Comparison of ENCODE assay signal across 22 cellular contexts in the genomic region with DNA sequence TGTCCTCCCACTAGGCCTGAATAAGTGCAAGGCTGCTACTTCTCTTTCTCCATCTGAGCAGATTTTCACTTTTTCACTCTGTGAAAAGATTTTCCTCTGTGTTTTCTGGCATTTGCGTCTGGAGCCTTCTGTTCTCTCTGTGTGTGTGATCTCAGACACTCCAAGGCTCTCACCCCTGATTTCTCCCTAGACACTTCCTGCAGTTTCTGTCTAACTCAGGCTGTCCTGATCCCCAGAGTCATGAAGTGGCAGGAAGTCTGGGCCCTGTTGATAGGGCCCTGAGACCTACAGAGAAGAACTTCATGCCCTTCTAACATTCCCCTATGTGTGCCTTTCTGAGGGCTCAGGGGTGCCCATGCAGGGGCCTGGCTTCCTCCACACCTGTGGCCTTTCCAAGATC. TPM values are rescaled to one million over a fixed set of nuclear protein-coding genes. Genes with fewer than 3 reads are reported as not detected.
"Had no signal": no experiment of that assay in that cellular context is flagged by ENCODE, and none has a peak within 500 bp of the region (broad histone marks: within the 10 kb centered on the region; RNA-seq: fewer than 3 reads in every experiment).

No MANE protein-coding gene starts in this region.

- H3K4me1 Mint-ChIP-seq: activated T-helper 17 cell treated with anti-CD3 and anti-CD28 coated beads, Interleukin-2, amount 50 U/mL, for 72 hours; endodermal cell; nephron progenitor cell had no signal

- ATAC-seq: activated T-helper 17 cell treated with anti-CD3 and anti-CD28 coated beads, Interleukin-2, amount 50 U/mL, for 72 hours; foreskin keratinocyte had no signal

- H3K4me3 Mint-ChIP-seq: activated naive CD8-positive, alpha-beta T cell treated with anti-CD3 and anti-CD28 coated beads for 36 hours; activated T-helper 17 cell treated with anti-CD3 and anti-CD28 coated beads, Interleukin-2, amount 50 U/mL, for 72 hours; endodermal cell; nephron progenitor cell; T-helper 2 cell treated with Interferon-gamma antibody and Interleukin-4, amounts not matched to agents 5 μg/mL and 100 μg/mL, for 36 hours had no signal

- H3K9me3 Mint-ChIP-seq: activated naive CD8-positive, alpha-beta T cell treated with anti-CD3 and anti-CD28 coated beads for 36 hours; activated T-helper 17 cell treated with anti-CD3 and anti-CD28 coated beads, Interleukin-2, amount 50 U/mL, for 72 hours; endodermal cell; T-helper 2 cell treated with Interferon-gamma antibody and Interleukin-4, amounts not matched to agents 5 μg/mL and 100 μg/mL, for 36 hours had no signal

- H3K27ac Mint-ChIP-seq: activated naive CD8-positive, alpha-beta T cell treated with anti-CD3 and anti-CD28 coated beads for 36 hours; activated T-helper 17 cell treated with anti-CD3 and anti-CD28 coated beads, Interleukin-2, amount 50 U/mL, for 72 hours; endodermal cell; nephron progenitor cell; T-helper 2 cell treated with Interferon-gamma antibody and Interleukin-4, amounts not matched to agents 5 μg/mL and 100 μg/mL, for 36 hours had no signal

- DNase-seq: activated CD4-positive, alpha-beta T cell treated with anti-CD3 and anti-CD28 coated beads, Interleukin-2, amount 50 U/mL, for 1 hour; activated CD4-positive, CD25-positive, alpha-beta regulatory T cell treated with anti-CD3 and anti-CD28 coated beads, Interleukin-2, amount 50 U/mL, for 72 hours; activated naive CD4-positive, alpha-beta T cell; activated naive CD8-positive, alpha-beta T cell treated with anti-CD3 and anti-CD28 coated beads for 36 hours; amniotic stem cell; endodermal cell; foreskin keratinocyte; kidney glomerular epithelial cell; nephron progenitor cell; nucleus accumbens; stimulated activated CD4-positive, alpha-beta T cell treated with anti-CD3 and anti-CD28 coated beads, Interleukin-12 subunit alpha, Interleukin-12 subunit beta, amount 100 ng/mL, for 4 hours; stimulated activated CD4-positive, alpha-beta T cell treated with anti-CD3 and anti-CD28 coated beads, Interleukin-1b, Interleukin-23, amount 100 ng/mL, for 48 hours; stimulated activated CD8-positive, alpha-beta memory T cell treated with anti-CD3 and anti-CD28 coated beads, Interleukin-4, amount 100 ng/mL, for 48 hours; stimulated activated naive CD4-positive, alpha-beta T cell; thyroid gland had no signal

- H3K36me3 Mint-ChIP-seq: activated naive CD8-positive, alpha-beta T cell treated with anti-CD3 and anti-CD28 coated beads for 36 hours had no signal

RNA-seq across cellular contexts. Expression of gene SIGLEC7, which starts 37.2 kb away (rescaled TPM):
- total RNA-seq: activated naive CD8-positive, alpha-beta T cell treated with anti-CD3 and anti-CD28 coated beads for 36 hours; activated T-helper 17 cell treated with anti-CD3 and anti-CD28 coated beads, Interleukin-2, amount 50 U/mL, for 72 hours; endodermal cell; epithelial cell of proximal tubule; fibroblast of lung; foreskin keratinocyte; lower leg skin; renal cortical epithelial cell had no signal
- polyA plus RNA-seq: fibroblast of lung, foreskin keratinocyte had no signal

RNA-seq across cellular contexts. Expression of gene CD33, which starts 45.6 kb away (rescaled TPM):
- total RNA-seq: dermis microvascular lymphatic vessel endothelial cell, endodermal cell, epithelial cell of proximal tubule, fibroblast of lung, foreskin keratinocyte, renal cortical epithelial cell had no signal
- polyA plus RNA-seq: fibroblast of lung, foreskin keratinocyte had no signal

RNA-seq across cellular contexts. Expression of gene SIGLEC9, which starts 54.6 kb away (rescaled TPM):
- total RNA-seq: endodermal cell, epithelial cell of proximal tubule, fibroblast of lung, foreskin keratinocyte, renal cortical epithelial cell had no signal
- polyA plus RNA-seq: fibroblast of lung, foreskin keratinocyte had no signal
